ENCODE assay signal across 9 cellular contexts in genomic region chr6:54717849-54718455, GRCh38.
DNase-seq lines count a peak whose midpoint lies in the region; ATAC-seq, FAIRE-seq and TF ChIP-seq lines count a peak whose summit lies in the region.
"Had no signal": no experiment of that assay in that cellular context is flagged by ENCODE, and none has a peak within 500 bp of the region (broad histone marks: within the 10 kb centered on the region; RNA-seq: fewer than 3 reads in every experiment).

No MANE protein-coding gene starts in this region.

- peaks cover 6% of the 10 kb centered on the region for H3K9me3 Mint-ChIP-seq in mesothelial cell of epicardium
- H3K9me3 Mint-ChIP-seq: stimulated activated naive CD8-positive, alpha-beta T cell treated with anti-CD3 and anti-CD28 coated beads, Interleukin-15, Interleukin-2, amounts not matched to agents 100 ng/mL and 50 ng/mL, for 24 hours had no signal

- no peaks in the 10 kb centered on the region for H3K27me3 Mint-ChIP-seq in mesothelial cell of epicardium (ENCODE audit: low read depth)
- H3K27me3 Mint-ChIP-seq: stimulated activated naive CD8-positive, alpha-beta T cell treated with anti-CD3 and anti-CD28 coated beads, Interleukin-15, Interleukin-2, amounts not matched to agents 100 ng/mL and 50 ng/mL, for 24 hours had no signal

- peak; percentile 71 for FAIRE-seq in GM18507 (lab: Jason Lieb, UNC)

- no peak overlapping the region for H3K27ac Mint-ChIP-seq in mesothelial cell of epicardium
- H3K27ac Mint-ChIP-seq: stimulated activated naive CD8-positive, alpha-beta T cell treated with anti-CD3 and anti-CD28 coated beads, Interleukin-15, Interleukin-2, amounts not matched to agents 100 ng/mL and 50 ng/mL, for 24 hours had no signal

- TF ChIP-seq CTCF in VCaP (conservative IDR thresholded peaks at IDR 0.05) (peak; percentile 87), mesothelial cell of epicardium (IDR thresholded peaks at IDR 0.05; ENCODE audit: unreplicated experiment) (peak; percentile 93)

- no peak overlapping the region for H3K4me3 Mint-ChIP-seq in mesothelial cell of epicardium
- H3K4me3 Mint-ChIP-seq: stimulated activated naive CD8-positive, alpha-beta T cell treated with anti-CD3 and anti-CD28 coated beads, Interleukin-15, Interleukin-2, amounts not matched to agents 100 ng/mL and 50 ng/mL, for 24 hours had no signal

- peak; percentile 43 to 58 for DNase-seq in AML-193 (lab: John Stamatoyannopoulos, UW)
- DNase-seq in GM18507 (ENCODE audit: extremely low spot score, insufficient read length, low read depth), result no peak
- peak; percentile 70 for DNase-seq in NCI-H1694 treated with DMSO at 0.1 percent for 48 hours (lab: John Stamatoyannopoulos, UW)
- peak; percentile 59 for DNase-seq in ecto neural progenitor cell (ENCODE audit: low spot score)
- peak; percentile 41 to 77 for DNase-seq in mesothelial cell of epicardium (ENCODE audit: low spot score in 2 of 2, unreplicated experiment in 2 of 2)
- peak; percentile 85 for DNase-seq in superior temporal gyrus (ENCODE audit: extremely low spot score)

- ATAC-seq in HG02943 (IDR thresholded peaks at IDR 0.05; ENCODE audit: low read depth, unreplicated experiment), result peak; percentile 72

- H3K36me3 Mint-ChIP-seq in mesothelial cell of epicardium, result no peaks in the 10 kb centered on the region

- H3K27ac ChIP-seq in VCaP, result peak overlapping the region; percentile 74

- H3K4me1 Mint-ChIP-seq in mesothelial cell of epicardium, result peaks cover 20% of the 10 kb centered on the region
